Comparison of ENCODE assay signal across 16 cellular contexts in the genomic region with DNA sequence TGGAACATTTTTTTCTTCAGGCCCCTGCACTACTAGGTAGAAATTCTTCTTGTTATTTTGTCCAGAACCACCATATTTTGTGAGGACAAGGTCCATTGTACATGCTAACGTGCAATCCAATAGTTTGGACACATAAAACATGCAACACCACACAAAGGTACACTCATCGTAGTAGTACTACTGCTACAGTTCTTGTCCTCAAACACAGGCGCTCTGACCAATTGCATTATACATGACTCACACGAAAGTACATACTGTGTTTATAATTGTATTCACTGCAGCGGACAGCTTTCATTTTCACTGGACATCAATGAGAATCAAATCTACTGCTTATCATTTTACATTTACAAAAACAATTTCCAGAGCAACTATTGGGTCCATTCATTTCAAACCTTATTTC. TPM values are rescaled to one million over a fixed set of nuclear protein-coding genes. Genes with fewer than 3 reads are reported as not detected.
A peak's percentile ranks its signal among the peaks of the same experiment; 100 is the strongest.
DNase-seq lines count a peak whose midpoint lies in the region; TF ChIP-seq lines count a peak whose summit lies in the region.
"Had no signal": no experiment of that assay in that cellular context is flagged by ENCODE, and none has a peak within 500 bp of the region (broad histone marks: within the 10 kb centered on the region; RNA-seq: fewer than 3 reads in every experiment).

No MANE protein-coding gene starts in this region.

- H2AFZ ChIP-seq in SK-N-SH (ENCODE audit: low read depth) (no peak overlapping the region), smooth muscle cell (ENCODE audit: low read depth) (no peak overlapping the region)
- H2AFZ ChIP-seq: GM23248 had no signal

- POLR2A ChIA-PET in SK-N-SH (lab: Yijun Ruan, JAX) = no interaction called here

- H3K79me2 ChIP-seq in SK-N-SH (ENCODE audit: insufficient read depth) = no peaks in the 10 kb centered on the region
- no peaks in the 10 kb centered on the region for H3K79me2 ChIP-seq in smooth muscle cell (ENCODE audit: low read depth)

- H3K9ac ChIP-seq in SK-N-SH (no peak overlapping the region), smooth muscle cell (ENCODE audit: low read depth) (no peak overlapping the region)
- H3K9ac ChIP-seq: GM23248 had no signal

- CTCF ChIA-PET in SK-N-SH (lab: Yijun Ruan, JAX) = interaction anchor here (0.7 kb wide), 1 partner anchor 15 kb away, joined by 3 read pairs; no protein-coding TSS in a partner anchor

- TF ChIP-seq RAD21 in SK-N-SH (IDR thresholded peaks at IDR 0.05; ENCODE audit: low read length) = no peak

- intact Hi-C loops in esophagus squamous epithelium (cut with DNase I) = no loop called here

- no peak overlapping the region for H3K27ac ChIP-seq in SK-N-SH (ENCODE audit: low read depth in 2 of 2, low read length in 1 of 2)
- H3K27ac ChIP-seq in smooth muscle cell (ENCODE audit: low read depth) = no peak overlapping the region
- H3K27ac ChIP-seq in esophagus squamous epithelium = no peak overlapping the region
- H3K27ac ChIP-seq: GM23248, Peyer's patch had no signal

- H3K4me3 ChIP-seq in SK-N-SH (ENCODE audit: low read depth in 2 of 2, low read length in 1 of 2) = no peak overlapping the region
- H3K4me3 ChIP-seq in smooth muscle cell = no peak overlapping the region
- no peak overlapping the region for H3K4me3 ChIP-seq in esophagus squamous epithelium
- H3K4me3 ChIP-seq: GM23248, Peyer's patch had no signal

- H3K36me3 ChIP-seq in SK-N-SH (replicated peaks in 1 of 2; ENCODE audit: control insufficient read depth in 1 of 2, insufficient read depth in 2 of 2, low read length in 1 of 2) (no peaks in the 10 kb centered on the region), smooth muscle cell (ENCODE audit: low read depth) (no peaks in the 10 kb centered on the region), esophagus squamous epithelium (no peaks in the 10 kb centered on the region)
- H3K36me3 ChIP-seq: Peyer's patch had no signal

- H3F3A ChIP-seq in SK-N-SH (replicated peaks; ENCODE audit: insufficient read depth) (peaks cover 10% of the 10 kb centered on the region), smooth muscle cell (ENCODE audit: low read depth) (no peaks in the 10 kb centered on the region)

- H3K4me1 ChIP-seq in SK-N-SH (ENCODE audit: control insufficient read depth in 1 of 2, insufficient read depth in 2 of 2, low read depth in 1 of 2, low read length in 1 of 2) (no peaks in the 10 kb centered on the region; a peak in 3 of 4 replicates), smooth muscle cell (ENCODE audit: low read depth) (peaks cover 3% of the 10 kb centered on the region), esophagus squamous epithelium (no peaks in the 10 kb centered on the region)
- H3K4me1 ChIP-seq: Peyer's patch had no signal

- TF ChIP-seq CTCF in SK-N-SH (IDR thresholded peaks at IDR 0.05) (no peak), smooth muscle cell (IDR thresholded peaks at IDR 0.05; ENCODE audit: borderline replicate concordance, insufficient read depth, poor library complexity, severe bottlenecking) (no peak), esophagus squamous epithelium (IDR thresholded peaks at IDR 0.05) (no peak)

- 0 out of 2 replicates have a peak overlapping the region, but pooled peaks have one; percentile 23 for H3K4me2 ChIP-seq in SK-N-SH
- H3K4me2 ChIP-seq in smooth muscle cell = peak overlapping the region; percentile 44

- no peak for TF ChIP-seq EP300 in SK-N-SH (IDR thresholded peaks at IDR 0.05; ENCODE audit: borderline replicate concordance in 1 of 2, low read depth in 1 of 2, low read length in 1 of 2)

- no peaks in the 10 kb centered on the region for H3K9me2 ChIP-seq in SK-N-SH

- H4K20me1 ChIP-seq in SK-N-SH (ENCODE audit: insufficient read depth) = no peaks in the 10 kb centered on the region
- H4K20me1 ChIP-seq in smooth muscle cell (ENCODE audit: low read depth) = no peaks in the 10 kb centered on the region

- no peaks in the 10 kb centered on the region for H3K9me3 ChIP-seq in SK-N-SH
- H3K9me3 ChIP-seq in smooth muscle cell (replicated peaks; ENCODE audit: low read depth) = no peaks in the 10 kb centered on the region
- no peaks in the 10 kb centered on the region for H3K9me3 ChIP-seq in esophagus squamous epithelium
- H3K9me3 ChIP-seq: Peyer's patch had no signal

- DNase-seq in H4 (ENCODE audit: low spot score) (peak; percentile 25), SK-N-SH (no peak), iris pigment epithelial cell (ENCODE audit: low read depth) (peak; percentile 61), smooth muscle cell (lab: John Stamatoyannopoulos, UW; ENCODE audit: unreplicated experiment) (no peak), NCI-H2029 (lab: John Stamatoyannopoulos, UW) (no peak), esophagus squamous epithelium (lab: John Stamatoyannopoulos, UW) (no peak), KBM-7 (no peak)
- DNase-seq: C1 segment of cervical spinal cord, GF-D8, GM23248, HCEC 1CT, NCI-H1105, NCI-H2081 treated with DMSO at 0.1 percent for 48 hours, Peyer's patch had no signal

- 36% methylated on average over 5 of the region's 5 CpGs for WGBS in SK-N-SH (ENCODE audit: low lambda C conversion rate)
- 84% methylated on average over 5 of the region's 5 CpGs for WGBS in smooth muscle cell (ENCODE audit: low lambda C conversion rate)
- 85 to 91% methylated on average over 5 of the region's 5 CpGs for WGBS in esophagus squamous epithelium, 2 donors

- in situ Hi-C loops in KBM-7 (cut with MboI; ENCODE audit: low pct_unique_long_range_greater_than_20kb, low sequenced_read_pairs) = no loop called here

- TF ChIP-seq POLR2A in esophagus squamous epithelium (IDR thresholded peaks at IDR 0.05) = no peak

- H3K27me3 ChIP-seq in SK-N-SH (ENCODE audit: insufficient read depth) (no peaks in the 10 kb centered on the region), smooth muscle cell (ENCODE audit: low read depth) (no peaks in the 10 kb centered on the region), esophagus squamous epithelium (no peaks in the 10 kb centered on the region)
- H3K27me3 ChIP-seq: Peyer's patch had no signal

TF ChIP-seq in SK-N-SH, 30 proteins besides CTCF, POLR2A, EP300 and RAD21:
- peak; percentile 18; the same call in 1 of the 2 replicates for TF ChIP-seq FOSL2 (IDR thresholded peaks at IDR 0.05; ENCODE audit: borderline replicate concordance, low read depth)
- no peak for TF ChIP-seq RFX5 (IDR thresholded peaks at IDR 0.05; ENCODE audit: low read length)

RNA-seq across cellular contexts. Expression of a gene that starts 15.3 kb away (rescaled TPM):
- not detected in 2 replicates for total RNA-seq in H4 (2014; rRNA removed; shearing (Covaris generic))
- polyA plus RNA-seq in SK-N-SH (2012; rRNA removed) = 0.03 TPM in 1 of 2 replicates, not detected in the other
- polyA plus RNA-seq in SK-N-SH (2012; cell fraction: cytosol; rRNA removed) = not detected in 2 replicates
- polyA plus RNA-seq in SK-N-SH (2012; cell fraction: nucleus; rRNA removed) = 0.01 TPM in 1 of 2 replicates, not detected in the other
- not detected in 2 replicates for total RNA-seq in smooth muscle cell
- polyA plus RNA-seq in smooth muscle cell = 0.09 TPM in 1 of 2 replicates, not detected in the other
- not detected for total RNA-seq in esophagus squamous epithelium
- total RNA-seq: GM23248, NCI-H460, Right ventricle myocardium inferior had no signal
- polyA plus RNA-seq: GM23248 had no signal

Comparison
In these comparisons a context has a peak if more than half of its experiments do, and no peak if none do; other contexts are left out.
1. DNase-seq: peak in H4 (single experiment) and iris pigment epithelial cell (single experiment); none in SK-N-SH (single experiment), smooth muscle cell (single experiment), NCI-H2029 (single experiment), esophagus squamous epithelium (single experiment) and KBM-7 (single experiment).